In genomic region chr16:8926827-8927226, GRCh38 we compare ENCODE assay signal across 18 cellular contexts. TPM values are rescaled to one million over a fixed set of nuclear protein-coding genes. Genes with fewer than 3 reads are reported as not detected.
DNase-seq lines count a peak whose midpoint lies in the region; ATAC-seq, FAIRE-seq and TF ChIP-seq lines count a peak whose summit lies in the region.
"Had no signal": no experiment of that assay in that cellular context is flagged by ENCODE, and none has a peak within 500 bp of the region (broad histone marks: within the 10 kb centered on the region; RNA-seq: fewer than 3 reads in every experiment).

No MANE protein-coding gene starts in this region.

- no peak for ATAC-seq in HepG2
- ATAC-seq in right lobe of liver: no peak
- peak; percentile 58 for ATAC-seq in left colon

- peaks cover 43% of the 10 kb centered on the region for H3K4me1 Mint-ChIP-seq in glutamatergic neuron (ENCODE audit: low read depth, unreplicated experiment)

- CTCF ChIA-PET in HepG2 (lab: Yijun Ruan, JAX; ENCODE audit: low intra/inter-chr PET ratio, low total read pairs): no interaction called here

- H3K36me3 Mint-ChIP-seq in glutamatergic neuron (ENCODE audit: unreplicated experiment): no peaks in the 10 kb centered on the region

- no peak overlapping the region for H3K9ac ChIP-seq in HepG2 (ENCODE audit: insufficient read depth, low read depth, low read length)
- H3K9ac ChIP-seq: BLaER1 had no signal

- TF ChIP-seq POLR2A in HepG2 (IDR thresholded peaks at IDR 0.05; ENCODE audit: insufficient read depth in 1 of 2, low read depth in 2 of 2, low read length in 2 of 2): no peak
- TF ChIP-seq POLR2A in right lobe of liver (IDR thresholded peaks at IDR 0.05): no peak

- no peak overlapping the region for H2AFZ ChIP-seq in HepG2 (ENCODE audit: low read length)

- H3K27me3 Mint-ChIP-seq in glutamatergic neuron (ENCODE audit: unreplicated experiment): peaks cover 2% of the 10 kb centered on the region
- H3K27me3 Mint-ChIP-seq: CD4-positive, alpha-beta memory T cell had no signal

- DNase-seq in HepG2 (ENCODE audit: low spot score): no peak
- DNase-seq in right lobe of liver: no peak
- no peak for DNase-seq in left colon
- DNase-seq in small intestine: peak; percentile 85
- DNase-seq in activated effector memory CD4-positive, alpha-beta T cell treated with anti-CD3 and anti-CD28 coated beads, Interleukin-2, amount 50 U/mL, for 16 hours: no peak
- DNase-seq in glutamatergic neuron: no peak
- no peak for DNase-seq in stimulated activated CD4-positive, alpha-beta T cell treated with anti-CD3 and anti-CD28 coated beads, Interleukin-4, amount 100 ng/mL, for 4 hours
- DNase-seq: 8988T; Calu3; CD4-positive, alpha-beta memory T cell; DMS79 treated with DMSO at 0.1 percent for 48 hours; GF-D8 had no signal

- H3K27me3 ChIP-seq in HepG2 (ENCODE audit: control insufficient read depth in 1 of 2, insufficient read depth in 2 of 2, low read length in 2 of 2) (no peaks in the 10 kb centered on the region), right lobe of liver (no peaks in the 10 kb centered on the region), small intestine (ENCODE audit: control insufficient read depth in 2 of 2, insufficient read depth in 2 of 2, low read length in 2 of 2) (no peaks in the 10 kb centered on the region)
- H3K27me3 ChIP-seq: BLaER1 had no signal

- no peak for TF ChIP-seq RAD21 in HepG2 (CRISPR knock-in tag; IDR thresholded peaks at IDR 0.05)

- 97% methylated on average over 11 of the region's 11 CpGs for WGBS in HepG2 (ENCODE audit: low lambda C conversion rate)
- 95% methylated on average over 10 of the region's 11 CpGs for WGBS in right lobe of liver (ENCODE audit: insufficient coverage, low coverage, low lambda C conversion rate, missing lambda C conversion rate)
- 50 to 81% (median 59%) methylated on average over 11 of the region's 11 CpGs for WGBS in small intestine, 3 donors

- H3K4me3 Mint-ChIP-seq in glutamatergic neuron (ENCODE audit: unreplicated experiment): no peak overlapping the region
- H3K4me3 Mint-ChIP-seq: CD14-positive monocyte; CD4-positive, alpha-beta memory T cell had no signal

- intact Hi-C loops in HepG2 (cut with micrococcal nuclease; ENCODE audit: unreplicated experiment): no loop called here
- intact Hi-C loops in right lobe of liver (cut with DNase I): no loop called here
- intact Hi-C loops in left colon (cut with DNase I, micrococcal nuclease): no loop called here

- TF ChIP-seq EP300 in HepG2 (IDR thresholded peaks at IDR 0.05; ENCODE audit: low read depth in 2 of 2, low read length in 2 of 2) (no peak), HepG2 (CRISPR knock-in tag; IDR thresholded peaks at IDR 0.05; ENCODE audit: borderline replicate concordance) (no peak)

- H3K4me1 ChIP-seq in HepG2 (ENCODE audit: insufficient read depth, low read length): peaks cover 10% of the 10 kb centered on the region
- peaks cover 0 to 15% (median 8%) of the 10 kb centered on the region in 4 donors for H3K4me1 ChIP-seq in right lobe of liver
- peaks cover 3 to 16% of the 10 kb centered on the region in 2 donors for H3K4me1 ChIP-seq in small intestine (ENCODE audit: control insufficient read depth in 2 of 2, insufficient read depth in 1 of 2, low read depth in 1 of 2, low read length in 1 of 2)
- H3K4me1 ChIP-seq: HAP-1 had no signal

- FAIRE-seq in HepG2 (lab: Jason Lieb, UNC): no peak
- no peak for FAIRE-seq in small intestine (lab: Jason Lieb, UNC)
- FAIRE-seq: H1 had no signal

- no peak overlapping the region for H3K27ac Mint-ChIP-seq in glutamatergic neuron (ENCODE audit: unreplicated experiment)

- peaks cover 2% of the 10 kb centered on the region for H3K9me3 Mint-ChIP-seq in glutamatergic neuron (ENCODE audit: unreplicated experiment)
- H3K9me3 Mint-ChIP-seq: CD14-positive monocyte; CD4-positive, alpha-beta memory T cell had no signal

- TF ChIP-seq CTCF in HepG2 (CRISPR knock-in tag; IDR thresholded peaks at IDR 0.05): no peak
- no peak for TF ChIP-seq CTCF in right lobe of liver (IDR thresholded peaks at IDR 0.05)
- no peak for TF ChIP-seq CTCF in glutamatergic neuron (IDR thresholded peaks at IDR 0.05; ENCODE audit: partially characterized antibody, unreplicated experiment)

- H3K4me3 ChIP-seq in HepG2 (replicated peaks in 1 of 3; ENCODE audit: insufficient read depth in 1 of 3, low read depth in 2 of 3, low read length in 3 of 3) (no peak overlapping the region), right lobe of liver (no peak overlapping the region), small intestine (ENCODE audit: low read depth in 1 of 2, low read length in 2 of 2) (no peak overlapping the region)
- H3K4me3 ChIP-seq: BLaER1, HAP-1 had no signal

- peaks cover 80% of the 10 kb centered on the region for H4K20me1 ChIP-seq in HepG2 (ENCODE audit: insufficient read depth, low read length)

- H3K36me3 ChIP-seq in HepG2 (replicated peaks in 1 of 2; ENCODE audit: control insufficient read depth in 1 of 2, insufficient read depth in 2 of 2, low read length in 2 of 2): peaks cover 43 to 79% of the 10 kb centered on the region in 2 experiments
- peaks cover 0 to 25% (median 8%) of the 10 kb centered on the region in 4 donors for H3K36me3 ChIP-seq in right lobe of liver
- peaks cover 0 to 10% of the 10 kb centered on the region in 2 donors for H3K36me3 ChIP-seq in small intestine (ENCODE audit: control insufficient read depth in 2 of 2, insufficient read depth in 2 of 2, low read length in 2 of 2)

- in situ Hi-C loops in HepG2 (cut with HindIII; ENCODE audit: extremely low pct_ligation_motif_present, low pct_unique_long_range_greater_than_20kb): no loop called here

- H3K9me3 ChIP-seq in HepG2 (ENCODE audit: low read length): no peaks in the 10 kb centered on the region
- H3K9me3 ChIP-seq in right lobe of liver: no peaks in the 10 kb centered on the region
- H3K9me3 ChIP-seq in small intestine (ENCODE audit: control insufficient read depth, low read depth): no peaks in the 10 kb centered on the region
- H3K9me3 ChIP-seq: BLaER1, HAP-1 had no signal

- H3K79me2 ChIP-seq in HepG2 (ENCODE audit: insufficient read depth, low read length): peaks cover 91% of the 10 kb centered on the region

- H3K4me2 ChIP-seq in HepG2 (ENCODE audit: low read depth, low read length): no peak overlapping the region
- H3K4me2 ChIP-seq: BLaER1 had no signal

- no TSS peak for BruUV-seq in HepG2 (replicated peaks; lab: Mats Ljungman, UMichigan)

- POLR2A ChIA-PET in HepG2 (lab: Yijun Ruan, JAX): no interaction called here

- no peak overlapping the region for H3K27ac ChIP-seq in HepG2 (ENCODE audit: extremely low read length, insufficient read depth, low read length)
- H3K27ac ChIP-seq in right lobe of liver: no peak overlapping the region
- H3K27ac ChIP-seq in small intestine (ENCODE audit: low read depth in 1 of 2, low read length in 1 of 2): peak overlapping the region in 1 of 2 donors; percentile 59
- H3K27ac ChIP-seq: BLaER1 had no signal

RNA-seq across cellular contexts. Expression of gene USP7, which starts 36.9 kb away (rescaled TPM):
- total RNA-seq in HepG2 (2016; rRNA removed; fragmentation: Illumina TruSeq; extraction: Trizol) (173 and 177 TPM in 2 replicates), right lobe of liver (10 to 100 TPM; 46.8 to 55.8 (median 49.1) TPM), left colon (100 to 1,000 TPM; 119 to 123 TPM), glutamatergic neuron (ENCODE audit: unreplicated experiment) (167 TPM)
- total RNA-seq in HepG2 (2016; cell fraction: cytosol; rRNA removed; fragmentation: Illumina TruSeq; extraction: Trizol; ENCODE audit: low read depth): 42.2 and 47.1 TPM in 2 replicates
- total RNA-seq in HepG2 (2016; cell fraction: insoluble cytoplasmic fraction; rRNA removed; fragmentation: Illumina TruSeq; extraction: Trizol): 166 and 185 TPM in 2 replicates
- 53.5 and 58.7 TPM in 2 replicates for total RNA-seq in HepG2 (2016; cell fraction: membrane; rRNA removed; fragmentation: Illumina TruSeq; extraction: Trizol)
- 231 and 239 TPM in 2 replicates for total RNA-seq in HepG2 (2016; cell fraction: nucleus; rRNA removed; fragmentation: Illumina TruSeq; extraction: Trizol)
- polyA plus RNA-seq in HepG2 (2011; rRNA removed) (52.5 and 58.4 TPM in 2 replicates), small intestine (10 to 100 TPM; 31.6 to 39.6 (median 32.4) TPM)
- 16.6 and 26.6 TPM in 2 replicates for polyA plus RNA-seq in HepG2 (2011; cell fraction: cytosol; rRNA removed)
- 77.7 and 102 TPM in 2 replicates for polyA plus RNA-seq in HepG2 (2011; cell fraction: nucleus; rRNA removed)
- polyA plus RNA-seq in HepG2 (2012): 151 and 152 TPM in 2 replicates
- 5.3 and 6.8 TPM in 2 replicates for polyA plus RNA-seq in HepG2 (2016; cell fraction: cytosol; fragmentation: Illumina TruSeq; extraction: Trizol; ENCODE audit: low read depth)
- polyA plus RNA-seq in HepG2 (2016; cell fraction: insoluble cytoplasmic fraction; fragmentation: Illumina TruSeq; extraction: Trizol; ENCODE audit: low read depth): 200 and 216 TPM in 2 replicates
- polyA plus RNA-seq in HepG2 (2016; cell fraction: membrane; fragmentation: Illumina TruSeq; extraction: Trizol; ENCODE audit: low read depth): 18.6 and 26.0 TPM in 2 replicates
- 243 and 249 TPM in 2 replicates for polyA plus RNA-seq in HepG2 (2016; cell fraction: nucleus; fragmentation: Illumina TruSeq; extraction: Trizol; ENCODE audit: insufficient read depth, low read depth)
- polyA minus RNA-seq in HepG2 (2011; rRNA and poly(A)+ RNA removed; ENCODE audit: low replicate concordance): 135 and 250 TPM in 2 replicates
- polyA minus RNA-seq in HepG2 (2011; cell fraction: cytosol; rRNA and poly(A)+ RNA removed): 49.2 and 87.1 TPM in 2 replicates
- 329 and 403 TPM in 2 replicates for polyA minus RNA-seq in HepG2 (2011; cell fraction: nucleus; rRNA and poly(A)+ RNA removed)

RNA-seq across cellular contexts. Expression of gene LITAFD, which starts 44.7 kb away (rescaled TPM):
- total RNA-seq in HepG2 (2016; rRNA removed; fragmentation: Illumina TruSeq; extraction: Trizol) (not detected in 2 replicates), right lobe of liver (not detected), left colon (not detected), glutamatergic neuron (ENCODE audit: unreplicated experiment) (not detected)
- total RNA-seq in HepG2 (2016; cell fraction: cytosol; rRNA removed; fragmentation: Illumina TruSeq; extraction: Trizol; ENCODE audit: low read depth): not detected in 2 replicates
- total RNA-seq in HepG2 (2016; cell fraction: insoluble cytoplasmic fraction; rRNA removed; fragmentation: Illumina TruSeq; extraction: Trizol): not detected in 2 replicates
- total RNA-seq in HepG2 (2016; cell fraction: membrane; rRNA removed; fragmentation: Illumina TruSeq; extraction: Trizol): 0.19 TPM in 1 of 2 replicates, not detected in the other
- total RNA-seq in HepG2 (2016; cell fraction: nucleus; rRNA removed; fragmentation: Illumina TruSeq; extraction: Trizol): not detected in 2 replicates
- polyA plus RNA-seq in HepG2 (2011; rRNA removed) (0.14 TPM in 1 of 2 replicates, not detected in the other), small intestine (not detected)
- not detected in 2 replicates for polyA plus RNA-seq in HepG2 (2011; cell fraction: cytosol; rRNA removed)
- not detected in 2 replicates for polyA plus RNA-seq in HepG2 (2011; cell fraction: nucleus; rRNA removed)
- polyA plus RNA-seq in HepG2 (2012): not detected in 2 replicates
- polyA plus RNA-seq in HepG2 (2016; cell fraction: cytosol; fragmentation: Illumina TruSeq; extraction: Trizol; ENCODE audit: low read depth): not detected in 2 replicates
- polyA plus RNA-seq in HepG2 (2016; cell fraction: insoluble cytoplasmic fraction; fragmentation: Illumina TruSeq; extraction: Trizol; ENCODE audit: low read depth): not detected in 2 replicates
- polyA plus RNA-seq in HepG2 (2016; cell fraction: membrane; fragmentation: Illumina TruSeq; extraction: Trizol; ENCODE audit: low read depth): not detected in 2 replicates
- polyA plus RNA-seq in HepG2 (2016; cell fraction: nucleus; fragmentation: Illumina TruSeq; extraction: Trizol; ENCODE audit: insufficient read depth, low read depth): not detected in 2 replicates
- polyA minus RNA-seq in HepG2 (2011; rRNA and poly(A)+ RNA removed; ENCODE audit: low replicate concordance): 0.12 TPM in 1 of 2 replicates, not detected in the other
- polyA minus RNA-seq in HepG2 (2011; cell fraction: cytosol; rRNA and poly(A)+ RNA removed): not detected in 2 replicates
- polyA minus RNA-seq in HepG2 (2011; cell fraction: nucleus; rRNA and poly(A)+ RNA removed): not detected in 2 replicates
- total RNA-seq: A673; Calu3; CD4-positive, alpha-beta memory T cell; H1 had no signal
- polyA plus RNA-seq: AG04450; CD14-positive monocyte; CD4-positive, alpha-beta memory T cell; H1 had no signal

RNA-seq across cellular contexts. Expression of gene CARHSP1, which starts 58.0 kb away (rescaled TPM):
- total RNA-seq in HepG2 (2016; rRNA removed; fragmentation: Illumina TruSeq; extraction: Trizol) (345 and 349 TPM in 2 replicates), right lobe of liver (100 to 1,000 TPM in 1 of 6 experiments, 10 to 100 TPM in 5; 61.5 to 132 (median 73.1) TPM), left colon (10 to 100 TPM; 50.2 to 50.9 TPM), glutamatergic neuron (ENCODE audit: unreplicated experiment) (180 TPM)
- total RNA-seq in HepG2 (2016; cell fraction: cytosol; rRNA removed; fragmentation: Illumina TruSeq; extraction: Trizol; ENCODE audit: low read depth): 202 and 227 TPM in 2 replicates
- 351 and 370 TPM in 2 replicates for total RNA-seq in HepG2 (2016; cell fraction: insoluble cytoplasmic fraction; rRNA removed; fragmentation: Illumina TruSeq; extraction: Trizol)
- 185 and 210 TPM in 2 replicates for total RNA-seq in HepG2 (2016; cell fraction: membrane; rRNA removed; fragmentation: Illumina TruSeq; extraction: Trizol)
- 126 and 138 TPM in 2 replicates for total RNA-seq in HepG2 (2016; cell fraction: nucleus; rRNA removed; fragmentation: Illumina TruSeq; extraction: Trizol)
- polyA plus RNA-seq in HepG2 (2011; rRNA removed) (173 and 193 TPM in 2 replicates), small intestine (10 to 100 TPM; 51.6 to 92.8 (median 84.8) TPM)
- 139 and 221 TPM in 2 replicates for polyA plus RNA-seq in HepG2 (2011; cell fraction: cytosol; rRNA removed)
- polyA plus RNA-seq in HepG2 (2011; cell fraction: nucleus; rRNA removed): 209 and 223 TPM in 2 replicates
- polyA plus RNA-seq in HepG2 (2012): 167 and 252 TPM in 2 replicates
- polyA plus RNA-seq in HepG2 (2016; cell fraction: cytosol; fragmentation: Illumina TruSeq; extraction: Trizol; ENCODE audit: low read depth): 224 and 244 TPM in 2 replicates
- 425 and 448 TPM in 2 replicates for polyA plus RNA-seq in HepG2 (2016; cell fraction: insoluble cytoplasmic fraction; fragmentation: Illumina TruSeq; extraction: Trizol; ENCODE audit: low read depth)
- 197 and 214 TPM in 2 replicates for polyA plus RNA-seq in HepG2 (2016; cell fraction: membrane; fragmentation: Illumina TruSeq; extraction: Trizol; ENCODE audit: low read depth)
- 269 and 287 TPM in 2 replicates for polyA plus RNA-seq in HepG2 (2016; cell fraction: nucleus; fragmentation: Illumina TruSeq; extraction: Trizol; ENCODE audit: insufficient read depth, low read depth)
- 186 and 379 TPM in 2 replicates for polyA minus RNA-seq in HepG2 (2011; rRNA and poly(A)+ RNA removed; ENCODE audit: low replicate concordance)
- 166 and 175 TPM in 2 replicates for polyA minus RNA-seq in HepG2 (2011; cell fraction: cytosol; rRNA and poly(A)+ RNA removed)
- polyA minus RNA-seq in HepG2 (2011; cell fraction: nucleus; rRNA and poly(A)+ RNA removed): 55.6 and 67.6 TPM in 2 replicates
